Comparison of ENCODE assay signal across 12 cellular contexts in genomic region chr4:87506974-87507701, GRCh38. TPM values are rescaled to one million over a fixed set of nuclear protein-coding genes. Genes with fewer than 3 reads are reported as not detected.
A peak's percentile ranks its signal among the peaks of the same experiment; 100 is the strongest.
DNase-seq lines count a peak whose midpoint lies in the region; ATAC-seq and TF ChIP-seq lines count a peak whose summit lies in the region.
"Had no signal": no experiment of that assay in that cellular context is flagged by ENCODE, and none has a peak within 500 bp of the region (broad histone marks: within the 10 kb centered on the region; RNA-seq: fewer than 3 reads in every experiment).

No MANE protein-coding gene starts in this region.

- ATAC-seq in GM18858 (IDR thresholded peaks at IDR 0.05; ENCODE audit: unreplicated experiment) (no peak), HG02938 (IDR thresholded peaks at IDR 0.05; ENCODE audit: unreplicated experiment) (no peak)

- no peak for TF ChIP-seq CTCF in AG10803 (conservative IDR thresholded peaks at IDR 0.05; ENCODE audit: low read length)
- TF ChIP-seq CTCF in fibroblast of pulmonary artery (IDR thresholded peaks at IDR 0.05; ENCODE audit: low read length, missing control alignments): no peak

- DNase-seq in AG10803 (ENCODE audit: low read depth) (peak; percentile 93), amniotic epithelial cell (ENCODE audit: low read depth) (peak; percentile 78), fibroblast of pulmonary artery (ENCODE audit: low read depth) (peak; percentile 86), renal cortical epithelial cell (ENCODE audit: low read depth) (peak; percentile 75), DMS79 treated with DMSO at 0.1 percent for 48 hours (lab: John Stamatoyannopoulos, UW) (no peak)
- DNase-seq in stimulated activated CD4-positive, alpha-beta T cell treated with anti-CD3 and anti-CD28 coated beads, Interleukin-15, amount 100 ng/mL, for 24 hours: no peak
- DNase-seq: activated CD4-positive, alpha-beta T cell treated with anti-CD3 and anti-CD28 coated beads for 1 hour; CD4-positive, CD25-positive, alpha-beta regulatory T cell; NCI-H2171 treated with DMSO at 0.1 percent for 48 hours; right cardiac atrium had no signal

- H3K4me3 ChIP-seq in AG10803 (ENCODE audit: low read length) (no peak overlapping the region), fibroblast of pulmonary artery (replicated peaks; ENCODE audit: low read depth, low read length) (no peak overlapping the region)

RNA-seq across cellular contexts. Expression of gene SPARCL1, which starts 22.0 kb away (rescaled TPM):
- total RNA-seq in renal cortical epithelial cell: 0.35 and 1.7 TPM in 2 replicates
- total RNA-seq: CD4-positive, CD25-positive, alpha-beta regulatory T cell had no signal

Comparison
In these comparisons a context has a peak if more than half of its experiments do, and no peak if none do; other contexts are left out.
1. DNase-seq: peak in AG10803 (single experiment), amniotic epithelial cell (single experiment), fibroblast of pulmonary artery (single experiment) and renal cortical epithelial cell (single experiment); none in stimulated activated CD4-positive, alpha-beta T cell treated with anti-CD3 and anti-CD28 coated beads, Interleukin-15, amount 100 ng/mL, for 24 hours (single experiment) and DMS79 treated with DMSO at 0.1 percent for 48 hours (single experiment).